Comparison of ENCODE assay signal across 1 cellular context in the genomic region with DNA sequence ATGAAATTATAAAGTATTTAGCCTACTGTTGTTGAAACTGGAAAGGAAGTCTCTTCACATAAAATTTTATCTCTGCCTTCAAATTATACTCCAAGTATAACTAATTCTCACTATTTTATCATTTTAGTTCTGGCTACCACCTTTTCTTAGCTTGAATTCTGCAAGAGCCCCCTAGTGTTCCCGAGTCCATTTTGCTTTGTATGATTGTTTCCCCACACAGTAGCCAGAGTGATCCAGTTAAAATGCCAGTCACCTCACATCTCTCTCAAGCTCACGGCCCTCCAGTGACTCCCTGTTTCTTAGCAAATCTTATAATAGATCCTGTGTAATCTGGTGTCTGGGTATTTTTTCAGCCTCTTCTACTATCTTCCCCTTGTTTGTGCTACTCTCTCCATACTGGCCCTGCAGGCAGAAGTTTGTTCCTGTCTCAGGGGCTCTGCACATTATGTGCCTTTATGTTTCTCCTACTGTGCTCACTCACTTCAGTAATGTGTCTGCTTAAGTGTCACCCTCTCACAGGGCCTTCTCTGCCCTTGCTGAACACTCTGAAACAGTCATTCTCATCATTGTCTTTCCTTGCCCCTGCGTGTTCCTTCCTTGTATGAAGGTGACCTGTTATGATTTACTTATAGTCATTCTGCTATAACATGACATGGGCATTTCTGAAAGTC.
TF ChIP-seq lines count a peak whose summit lies in the region.

No MANE protein-coding gene starts in this region.

TF ChIP-seq in GM23338, 12 proteins besides CTCF, POLR2A, EP300 and RAD21 (continued from another document):
- TF ChIP-seq, protein P1, sequence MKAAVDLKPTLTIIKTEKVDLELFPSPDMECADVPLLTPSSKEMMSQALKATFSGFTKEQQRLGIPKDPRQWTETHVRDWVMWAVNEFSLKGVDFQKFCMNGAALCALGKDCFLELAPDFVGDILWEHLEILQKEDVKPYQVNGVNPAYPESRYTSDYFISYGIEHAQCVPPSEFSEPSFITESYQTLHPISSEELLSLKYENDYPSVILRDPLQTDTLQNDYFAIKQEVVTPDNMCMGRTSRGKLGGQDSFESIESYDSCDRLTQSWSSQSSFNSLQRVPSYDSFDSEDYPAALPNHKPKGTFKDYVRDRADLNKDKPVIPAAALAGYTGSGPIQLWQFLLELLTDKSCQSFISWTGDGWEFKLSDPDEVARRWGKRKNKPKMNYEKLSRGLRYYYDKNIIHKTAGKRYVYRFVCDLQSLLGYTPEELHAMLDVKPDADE (IDR thresholded peaks at IDR 0.05): no peak
- no peak for TF ChIP-seq POLR2AphosphoS5 (IDR thresholded peaks at IDR 0.05; ENCODE audit: low read depth)
- no peak for TF ChIP-seq JUNB (IDR thresholded peaks at IDR 0.05; ENCODE audit: unreplicated experiment)
- TF ChIP-seq EZH2phosphoT487 (IDR thresholded peaks at IDR 0.05; ENCODE audit: unreplicated experiment): no peak
- TF ChIP-seq, protein P2, sequence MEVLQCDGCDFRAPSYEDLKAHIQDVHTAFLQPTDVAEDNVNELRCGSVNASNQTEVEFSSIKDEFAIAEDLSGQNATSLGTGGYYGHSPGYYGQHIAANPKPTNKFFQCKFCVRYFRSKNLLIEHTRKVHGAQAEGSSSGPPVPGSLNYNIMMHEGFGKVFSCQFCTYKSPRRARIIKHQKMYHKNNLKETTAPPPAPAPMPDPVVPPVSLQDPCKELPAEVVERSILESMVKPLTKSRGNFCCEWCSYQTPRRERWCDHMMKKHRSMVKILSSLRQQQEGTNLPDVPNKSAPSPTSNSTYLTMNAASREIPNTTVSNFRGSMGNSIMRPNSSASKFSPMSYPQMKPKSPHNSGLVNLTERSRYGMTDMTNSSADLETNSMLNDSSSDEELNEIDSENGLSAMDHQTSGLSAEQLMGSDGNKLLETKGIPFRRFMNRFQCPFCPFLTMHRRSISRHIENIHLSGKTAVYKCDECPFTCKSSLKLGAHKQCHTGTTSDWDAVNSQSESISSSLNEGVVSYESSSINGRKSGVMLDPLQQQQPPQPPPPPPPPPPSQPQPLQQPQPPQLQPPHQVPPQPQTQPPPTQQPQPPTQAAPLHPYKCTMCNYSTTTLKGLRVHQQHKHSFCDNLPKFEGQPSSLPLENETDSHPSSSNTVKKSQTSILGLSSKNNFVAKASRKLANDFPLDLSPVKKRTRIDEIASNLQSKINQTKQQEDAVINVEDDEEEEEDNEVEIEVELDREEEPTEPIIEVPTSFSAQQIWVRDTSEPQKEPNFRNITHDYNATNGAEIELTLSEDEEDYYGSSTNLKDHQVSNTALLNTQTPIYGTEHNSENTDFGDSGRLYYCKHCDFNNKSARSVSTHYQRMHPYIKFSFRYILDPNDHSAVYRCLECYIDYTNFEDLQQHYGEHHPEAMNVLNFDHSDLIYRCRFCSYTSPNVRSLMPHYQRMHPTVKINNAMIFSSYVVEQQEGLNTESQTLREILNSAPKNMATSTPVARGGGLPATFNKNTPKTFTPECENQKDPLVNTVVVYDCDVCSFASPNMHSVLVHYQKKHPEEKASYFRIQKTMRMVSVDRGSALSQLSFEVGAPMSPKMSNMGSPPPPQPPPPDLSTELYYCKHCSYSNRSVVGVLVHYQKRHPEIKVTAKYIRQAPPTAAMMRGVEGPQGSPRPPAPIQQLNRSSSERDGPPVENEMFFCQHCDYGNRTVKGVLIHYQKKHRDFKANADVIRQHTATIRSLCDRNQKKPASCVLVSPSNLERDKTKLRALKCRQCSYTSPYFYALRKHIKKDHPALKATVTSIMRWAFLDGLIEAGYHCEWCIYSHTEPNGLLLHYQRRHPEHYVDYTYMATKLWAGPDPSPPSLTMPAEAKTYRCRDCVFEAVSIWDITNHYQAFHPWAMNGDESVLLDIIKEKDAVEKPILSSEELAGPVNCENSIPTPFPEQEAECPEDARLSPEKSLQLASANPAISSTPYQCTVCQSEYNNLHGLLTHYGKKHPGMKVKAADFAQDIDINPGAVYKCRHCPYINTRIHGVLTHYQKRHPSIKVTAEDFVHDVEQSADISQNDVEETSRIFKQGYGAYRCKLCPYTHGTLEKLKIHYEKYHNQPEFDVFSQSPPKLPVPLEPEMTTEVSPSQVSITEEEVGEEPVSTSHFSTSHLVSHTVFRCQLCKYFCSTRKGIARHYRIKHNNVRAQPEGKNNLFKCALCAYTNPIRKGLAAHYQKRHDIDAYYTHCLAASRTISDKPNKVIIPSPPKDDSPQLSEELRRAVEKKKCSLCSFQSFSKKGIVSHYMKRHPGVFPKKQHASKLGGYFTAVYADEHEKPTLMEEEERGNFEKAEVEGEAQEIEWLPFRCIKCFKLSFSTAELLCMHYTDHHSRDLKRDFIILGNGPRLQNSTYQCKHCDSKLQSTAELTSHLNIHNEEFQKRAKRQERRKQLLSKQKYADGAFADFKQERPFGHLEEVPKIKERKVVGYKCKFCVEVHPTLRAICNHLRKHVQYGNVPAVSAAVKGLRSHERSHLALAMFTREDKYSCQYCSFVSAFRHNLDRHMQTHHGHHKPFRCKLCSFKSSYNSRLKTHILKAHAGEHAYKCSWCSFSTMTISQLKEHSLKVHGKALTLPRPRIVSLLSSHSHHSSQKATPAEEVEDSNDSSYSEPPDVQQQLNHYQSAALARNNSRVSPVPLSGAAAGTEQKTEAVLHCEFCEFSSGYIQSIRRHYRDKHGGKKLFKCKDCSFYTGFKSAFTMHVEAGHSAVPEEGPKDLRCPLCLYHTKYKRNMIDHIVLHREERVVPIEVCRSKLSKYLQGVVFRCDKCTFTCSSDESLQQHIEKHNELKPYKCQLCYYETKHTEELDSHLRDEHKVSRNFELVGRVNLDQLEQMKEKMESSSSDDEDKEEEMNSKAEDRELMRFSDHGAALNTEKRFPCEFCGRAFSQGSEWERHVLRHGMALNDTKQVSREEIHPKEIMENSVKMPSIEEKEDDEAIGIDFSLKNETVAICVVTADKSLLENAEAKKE (CRISPR knock-in tag; IDR thresholded peaks at IDR 0.05): no peak
- no peak for TF ChIP-seq CREB1 (CRISPR knock-in tag; IDR thresholded peaks at IDR 0.05; ENCODE audit: low read depth)
